In the genomic region with DNA sequence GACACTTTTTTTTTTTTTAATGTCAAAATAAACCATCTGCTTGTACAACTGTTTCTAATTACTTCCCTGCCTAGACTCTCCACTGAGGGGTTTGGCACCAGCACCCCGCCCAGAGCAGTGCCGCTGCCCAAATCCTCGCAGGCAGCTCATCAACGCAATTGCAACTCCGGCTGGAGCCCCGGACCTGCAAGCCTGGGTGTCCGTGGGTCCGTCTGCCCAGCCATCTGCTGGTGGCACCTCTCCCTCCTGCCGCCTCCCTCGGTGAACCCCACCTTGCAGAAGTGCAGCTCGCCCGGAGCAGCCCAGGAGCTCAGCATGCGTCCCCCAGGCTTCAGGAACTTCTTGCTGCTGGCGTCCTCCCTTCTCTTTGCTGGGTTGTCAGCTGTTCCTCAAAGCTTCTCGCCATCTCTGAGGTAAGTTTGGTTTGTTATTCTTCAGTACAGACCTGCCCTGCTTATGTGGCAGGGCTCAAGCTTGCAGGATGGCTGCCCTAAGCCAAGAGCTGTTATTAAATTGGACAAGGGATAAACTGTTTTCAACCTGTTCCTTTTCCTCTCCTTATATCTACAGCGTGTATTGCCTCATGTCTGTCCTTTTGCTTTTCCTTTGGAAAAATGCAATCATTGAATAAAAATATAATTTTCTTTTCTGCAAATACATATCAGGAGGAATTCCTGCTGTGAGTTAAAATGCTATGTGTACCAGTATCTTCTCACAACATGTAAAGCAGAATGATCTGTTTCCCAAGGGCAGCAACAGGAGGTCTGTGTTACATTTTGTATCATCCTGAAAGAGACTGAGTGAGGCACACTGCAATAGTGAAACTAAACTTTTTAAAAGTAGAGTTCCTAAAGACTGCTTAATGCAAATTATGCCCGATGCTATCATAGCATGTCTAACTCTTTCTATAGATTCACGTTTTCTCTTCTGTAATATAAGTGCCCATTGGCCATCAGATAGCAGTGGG, we compare ENCODE assay signal across 8 cellular contexts. TPM values are rescaled to one million over a fixed set of nuclear protein-coding genes. Genes with fewer than 3 reads are reported as not detected.
DNase-seq lines count a peak whose midpoint lies in the region; ATAC-seq and TF ChIP-seq lines count a peak whose summit lies in the region.

A gene with protein sequence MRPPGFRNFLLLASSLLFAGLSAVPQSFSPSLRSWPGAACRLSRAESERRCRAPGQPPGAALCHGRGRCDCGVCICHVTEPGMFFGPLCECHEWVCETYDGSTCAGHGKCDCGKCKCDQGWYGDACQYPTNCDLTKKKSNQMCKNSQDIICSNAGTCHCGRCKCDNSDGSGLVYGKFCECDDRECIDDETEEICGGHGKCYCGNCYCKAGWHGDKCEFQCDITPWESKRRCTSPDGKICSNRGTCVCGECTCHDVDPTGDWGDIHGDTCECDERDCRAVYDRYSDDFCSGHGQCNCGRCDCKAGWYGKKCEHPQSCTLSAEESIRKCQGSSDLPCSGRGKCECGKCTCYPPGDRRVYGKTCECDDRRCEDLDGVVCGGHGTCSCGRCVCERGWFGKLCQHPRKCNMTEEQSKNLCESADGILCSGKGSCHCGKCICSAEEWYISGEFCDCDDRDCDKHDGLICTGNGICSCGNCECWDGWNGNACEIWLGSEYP (plus strand): TSS at position 157 of the 967 bp plus-strand sequence. CDS start 159 bp downstream, at position 316.

- H3K4me3 Mint-ChIP-seq in CD4-positive, CD25-positive, alpha-beta regulatory T cell = no peak within 1 kb of the TSS
- no peak within 1 kb of the TSS for H3K4me3 Mint-ChIP-seq in progenitor cell of endocrine pancreas (ENCODE audit: low read depth)

- TF ChIP-seq CTCF in progenitor cell of endocrine pancreas (IDR thresholded peaks at IDR 0.05; ENCODE audit: unreplicated experiment) (no peak), omental fat pad (IDR thresholded peaks at IDR 0.05) (no peak)

- no peak within 1 kb of the TSS for H3K27ac ChIP-seq in CD4-positive, CD25-positive, alpha-beta regulatory T cell (ENCODE audit: insufficient read depth, low read length, poor library complexity, severe bottlenecking)

- H3K36me3 Mint-ChIP-seq in CD4-positive, CD25-positive, alpha-beta regulatory T cell = no peaks in the 10 kb centered on the region
- H3K36me3 Mint-ChIP-seq in progenitor cell of endocrine pancreas (ENCODE audit: insufficient read depth) = no peaks in the 10 kb centered on the region

- H3K9ac ChIP-seq in endocrine pancreas (ENCODE audit: control insufficient read depth, insufficient read depth, low read length) = peak within 1 kb of the TSS; percentile 76

- no peak for ATAC-seq in CD4-positive, CD25-positive, alpha-beta regulatory T cell (ENCODE audit: low read depth in 2 of 2)
- ATAC-seq in GM21367 (IDR thresholded peaks at IDR 0.05; ENCODE audit: unreplicated experiment) (peak; percentile 94), omental fat pad (ENCODE audit: low FRiP score) (no peak)

- peak within 1 kb of the TSS; percentile 13 for H3K4me3 ChIP-seq in CD4-positive, CD25-positive, alpha-beta regulatory T cell (ENCODE audit: low read depth, low read length)
- peak within 1 kb of the TSS; percentile 58 for H3K4me3 ChIP-seq in endocrine pancreas (ENCODE audit: control insufficient read depth, insufficient read depth, low read length)

- DNase-seq in CD4-positive, CD25-positive, alpha-beta regulatory T cell = no peak
- DNase-seq in HT1080 (ENCODE audit: low read depth) (peak; percentile 57), progenitor cell of endocrine pancreas (ENCODE audit: low spot score, unreplicated experiment) (no peak), omental fat pad (ENCODE audit: low spot score) (no peak), HT-29 (ENCODE audit: low spot score) (no peak)
- DNase-seq in stimulated activated CD4-positive, alpha-beta T cell treated with anti-CD3 and anti-CD28 coated beads, Interleukin-12 subunit alpha, Interleukin-12 subunit beta, amount 100 ng/mL, for 4 hours = no peak

- no peaks in the 10 kb centered on the region for H3K36me3 ChIP-seq in CD4-positive, CD25-positive, alpha-beta regulatory T cell (ENCODE audit: control insufficient read depth, insufficient read depth, low read length)
- H3K36me3 ChIP-seq in endocrine pancreas (ENCODE audit: control insufficient read depth, insufficient read depth, low read length) = no peaks in the 10 kb centered on the region

- no peaks in the 10 kb centered on the region for H3K4me1 Mint-ChIP-seq in CD4-positive, CD25-positive, alpha-beta regulatory T cell
- H3K4me1 Mint-ChIP-seq in progenitor cell of endocrine pancreas (ENCODE audit: low read depth) = no peaks in the 10 kb centered on the region

- no peaks in the 10 kb centered on the region for H3K9me3 ChIP-seq in CD4-positive, CD25-positive, alpha-beta regulatory T cell (ENCODE audit: control insufficient read depth in 2 of 2, low read length in 2 of 2)
- no peaks in the 10 kb centered on the region for H3K9me3 ChIP-seq in endocrine pancreas (ENCODE audit: control insufficient read depth, low read length)

- peaks cover 9% of the 10 kb centered on the region for H3K4me1 ChIP-seq in CD4-positive, CD25-positive, alpha-beta regulatory T cell (ENCODE audit: control insufficient read depth, insufficient read depth, low read length, poor library complexity, severe bottlenecking)
- H3K4me1 ChIP-seq in endocrine pancreas (ENCODE audit: control insufficient read depth, insufficient read depth, low read length) = peaks cover 4% of the 10 kb centered on the region

- no peaks in the 10 kb centered on the region for H3K27me3 ChIP-seq in CD4-positive, CD25-positive, alpha-beta regulatory T cell (ENCODE audit: control insufficient read depth, insufficient read depth, low read length)
- H3K27me3 ChIP-seq in endocrine pancreas (ENCODE audit: control insufficient read depth, insufficient read depth, low read length) = no peaks in the 10 kb centered on the region

- peaks cover 0 to 4% (median 0%) of the 10 kb centered on the region in 7 donors for H3K9me3 Mint-ChIP-seq in CD4-positive, CD25-positive, alpha-beta regulatory T cell
- H3K9me3 Mint-ChIP-seq in progenitor cell of endocrine pancreas (ENCODE audit: low read depth) = no peaks in the 10 kb centered on the region

- no peak within 1 kb of the TSS for H3K27ac Mint-ChIP-seq in CD4-positive, CD25-positive, alpha-beta regulatory T cell
- peak within 1 kb of the TSS; percentile 57 for H3K27ac Mint-ChIP-seq in progenitor cell of endocrine pancreas

- peaks cover 7% of the 10 kb centered on the region for H3K27me3 Mint-ChIP-seq in CD4-positive, CD25-positive, alpha-beta regulatory T cell
- H3K27me3 Mint-ChIP-seq in progenitor cell of endocrine pancreas = no peaks in the 10 kb centered on the region

RNA-seq across cellular contexts. Expression of the gene that starts here (rescaled TPM):
- total RNA-seq in CD4-positive, CD25-positive, alpha-beta regulatory T cell = not detected
- polyA plus RNA-seq in CD4-positive, CD25-positive, alpha-beta regulatory T cell = not detected
- total RNA-seq in HT1080 (2014; rRNA removed; shearing (Covaris generic)) = 39.5 and 44.0 TPM in 2 replicates
- 39.9 and 51.4 TPM in 2 replicates for polyA plus RNA-seq in HT1080 (2015; cell fraction: cytosol; rRNA removed)
- 87.8 and 96.9 TPM in 2 replicates for polyA plus RNA-seq in HT1080 (2015; cell fraction: nucleus; rRNA removed)
- total RNA-seq in progenitor cell of endocrine pancreas (not detected in 2 replicates), omental fat pad (1 to 10 TPM; 1.3 to 3.5 (median 2.4) TPM)
- not detected in 2 replicates for total RNA-seq in HT-29 (2014; rRNA removed; shearing (Covaris generic))
